In the genomic region with DNA sequence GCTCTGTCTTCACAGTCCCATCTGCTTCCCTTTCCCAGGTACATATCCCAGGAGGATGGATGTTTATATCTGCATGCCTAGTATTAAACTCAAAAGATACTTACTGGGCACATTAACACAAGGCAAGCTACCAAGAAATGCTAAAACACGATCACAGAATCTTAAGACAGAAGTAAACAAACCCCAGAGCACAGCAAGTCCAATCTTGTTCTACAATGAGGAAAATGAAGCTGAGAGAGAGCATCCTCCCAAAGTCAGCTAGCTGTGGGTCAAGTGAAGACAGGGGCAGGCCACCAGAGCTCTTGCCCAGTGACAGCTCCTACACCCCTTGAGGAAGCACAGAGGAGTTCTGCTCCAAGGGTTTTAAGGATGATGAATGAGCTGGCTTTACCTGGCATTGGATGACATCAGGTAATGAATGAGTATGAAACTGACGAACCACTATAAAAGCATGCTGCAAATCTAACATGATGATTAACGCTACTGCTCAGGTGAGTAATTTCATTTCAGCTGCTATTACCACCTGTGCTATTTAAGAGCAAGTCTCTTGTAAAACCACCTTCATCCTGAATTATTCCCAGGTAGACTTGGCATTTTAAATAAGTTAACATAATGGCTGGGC, we compare ENCODE assay signal across 1 cellular context.
TF ChIP-seq lines count a peak whose summit lies in the region.

No MANE protein-coding gene starts in this region.

TF ChIP-seq in K562, 482 proteins besides CTCF, POLR2A, EP300 and RAD21 (continued from another document):
- TF ChIP-seq, protein P1, sequence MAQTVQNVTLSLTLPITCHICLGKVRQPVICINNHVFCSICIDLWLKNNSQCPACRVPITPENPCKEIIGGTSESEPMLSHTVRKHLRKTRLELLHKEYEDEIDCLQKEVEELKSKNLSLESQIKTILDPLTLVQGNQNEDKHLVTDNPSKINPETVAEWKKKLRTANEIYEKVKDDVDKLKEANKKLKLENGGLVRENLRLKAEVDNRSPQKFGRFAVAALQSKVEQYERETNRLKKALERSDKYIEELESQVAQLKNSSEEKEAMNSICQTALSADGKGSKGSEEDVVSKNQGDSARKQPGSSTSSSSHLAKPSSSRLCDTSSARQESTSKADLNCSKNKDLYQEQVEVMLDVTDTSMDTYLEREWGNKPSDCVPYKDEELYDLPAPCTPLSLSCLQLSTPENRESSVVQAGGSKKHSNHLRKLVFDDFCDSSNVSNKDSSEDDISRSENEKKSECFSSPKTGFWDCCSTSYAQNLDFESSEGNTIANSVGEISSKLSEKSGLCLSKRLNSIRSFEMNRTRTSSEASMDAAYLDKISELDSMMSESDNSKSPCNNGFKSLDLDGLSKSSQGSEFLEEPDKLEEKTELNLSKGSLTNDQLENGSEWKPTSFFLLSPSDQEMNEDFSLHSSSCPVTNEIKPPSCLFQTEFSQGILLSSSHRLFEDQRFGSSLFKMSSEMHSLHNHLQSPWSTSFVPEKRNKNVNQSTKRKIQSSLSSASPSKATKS (CRISPR knock-in tag; IDR thresholded peaks at IDR 0.05) = no peak
- TF ChIP-seq ZNF316 (IDR thresholded peaks at IDR 0.05) (no peak), MEIS2 (IDR thresholded peaks at IDR 0.05; ENCODE audit: partially characterized antibody) (no peak), CBX2 (IDR thresholded peaks at IDR 0.05; ENCODE audit: insufficient read depth, low read length, poor library complexity, severe bottlenecking) (no peak)
- TF ChIP-seq, protein P2, sequence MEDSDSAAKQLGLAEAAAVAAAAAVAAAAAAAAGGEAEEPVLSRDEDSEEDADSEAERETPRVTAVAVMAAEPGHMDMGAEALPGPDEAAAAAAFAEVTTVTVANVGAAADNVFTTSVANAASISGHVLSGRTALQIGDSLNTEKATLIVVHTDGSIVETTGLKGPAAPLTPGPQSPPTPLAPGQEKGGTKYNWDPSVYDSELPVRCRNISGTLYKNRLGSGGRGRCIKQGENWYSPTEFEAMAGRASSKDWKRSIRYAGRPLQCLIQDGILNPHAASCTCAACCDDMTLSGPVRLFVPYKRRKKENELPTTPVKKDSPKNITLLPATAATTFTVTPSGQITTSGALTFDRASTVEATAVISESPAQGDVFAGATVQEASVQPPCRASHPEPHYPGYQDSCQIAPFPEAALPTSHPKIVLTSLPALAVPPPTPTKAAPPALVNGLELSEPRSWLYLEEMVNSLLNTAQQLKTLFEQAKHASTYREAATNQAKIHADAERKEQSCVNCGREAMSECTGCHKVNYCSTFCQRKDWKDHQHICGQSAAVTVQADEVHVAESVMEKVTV (CRISPR knock-in tag; IDR thresholded peaks at IDR 0.05) = no peak
